In genomic region chr1:205905095-205905494, GRCh38 we compare ENCODE assay signal across 4 cellular contexts. TPM values are rescaled to one million over a fixed set of nuclear protein-coding genes. Genes with fewer than 3 reads are reported as not detected.
"Had no signal": no experiment of that assay in that cellular context is flagged by ENCODE, and none has a peak within 500 bp of the region (broad histone marks: within the 10 kb centered on the region; RNA-seq: fewer than 3 reads in every experiment).

No MANE protein-coding gene starts in this region.

RNA-seq across cellular contexts. Expression of gene SLC26A9, which starts 38.2 kb away (rescaled TPM):
- total RNA-seq: LHCN-M2, M059J, MCF 10A had no signal

RNA-seq across cellular contexts. Expression of gene PM20D1, which starts 55.2 kb away (rescaled TPM):
- total RNA-seq: LHCN-M2, M059J, MCF 10A, NCI-H460 had no signal
